1 cellular context compared by ENCODE assay signal in genomic region chr4:87461281-87461700, GRCh38.
TF ChIP-seq lines count a peak whose summit lies in the region.

No MANE protein-coding gene starts in this region.

TF ChIP-seq in WTC11, 78 proteins besides CTCF, POLR2A, EP300 and RAD21 (continued from another document):
- no peak for TF ChIP-seq MLX (CRISPR knock-in tag; IDR thresholded peaks at IDR 0.05)
- no peak for TF ChIP-seq NR3C1 (CRISPR knock-in tag; conservative IDR thresholded peaks at IDR 0.05; ENCODE audit: low read depth)
- no peak for TF ChIP-seq RELA (CRISPR knock-in tag; IDR thresholded peaks at IDR 0.05; ENCODE audit: borderline replicate concordance)
- TF ChIP-seq CDX4 (CRISPR knock-in tag; IDR thresholded peaks at IDR 0.05; ENCODE audit: borderline replicate concordance) = no peak
- TF ChIP-seq STAT6 (CRISPR knock-in tag; conservative IDR thresholded peaks at IDR 0.05; ENCODE audit: low read depth) = no peak
- no peak for TF ChIP-seq MXD4 (CRISPR knock-in tag; IDR thresholded peaks at IDR 0.05; ENCODE audit: borderline replicate concordance)
- TF ChIP-seq FOXK1 (CRISPR knock-in tag; IDR thresholded peaks at IDR 0.05) = no peak
- TF ChIP-seq PRRX2 (CRISPR knock-in tag; IDR thresholded peaks at IDR 0.05) = no peak
